Comparison of ENCODE assay signal across 20 cellular contexts in the genomic region with DNA sequence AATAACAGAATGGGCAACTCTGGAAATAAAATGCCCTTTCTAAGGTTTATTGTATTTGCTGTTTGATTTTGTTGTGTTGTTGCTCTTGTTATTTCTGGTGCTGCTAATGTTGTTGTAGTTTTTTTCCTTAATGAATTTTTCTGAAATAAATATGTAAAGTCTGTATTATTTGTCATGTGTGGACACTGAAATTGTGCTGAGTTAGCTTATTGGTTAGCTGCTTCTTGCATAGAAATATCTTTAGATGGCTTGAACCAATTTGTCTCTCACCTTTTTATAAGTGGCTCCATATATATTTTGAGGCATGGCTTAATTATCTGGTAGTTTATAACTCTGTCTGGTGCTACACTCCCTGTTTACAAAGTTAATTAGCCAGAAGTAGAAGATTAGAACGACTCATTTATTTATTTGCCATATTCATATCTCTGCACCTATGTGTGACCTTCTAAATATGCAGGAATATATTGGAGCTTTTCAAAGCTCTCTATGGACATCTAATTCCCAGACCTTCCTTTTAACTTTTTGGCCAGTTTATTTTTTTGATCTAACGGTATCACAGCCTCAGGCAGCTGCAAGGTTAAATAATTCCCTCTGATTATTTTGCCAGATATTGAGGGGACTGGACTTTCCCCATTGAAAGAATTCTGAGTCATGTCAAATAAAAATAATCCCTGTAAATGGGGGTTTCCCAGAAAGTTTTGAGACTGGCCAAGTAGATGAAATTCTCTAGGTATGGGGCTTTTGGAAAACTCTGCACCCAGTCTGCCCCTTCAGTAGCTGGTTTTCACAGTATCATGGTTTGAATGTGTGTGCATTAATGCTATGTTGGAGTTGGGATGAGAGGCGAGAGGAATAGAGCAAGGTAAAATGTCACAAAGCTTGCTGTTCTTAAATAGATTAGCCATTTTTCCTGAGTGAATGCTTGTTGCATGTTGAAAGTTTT.
"Had no signal": no experiment of that assay in that cellular context is flagged by ENCODE, and none has a peak within 500 bp of the region (broad histone marks: within the 10 kb centered on the region; RNA-seq: fewer than 3 reads in every experiment).

No MANE protein-coding gene starts in this region.

- DNase-seq: activated CD4-positive, alpha-beta T cell treated with anti-CD3 and anti-CD28 coated beads for 1 hour; activated CD4-positive, alpha-beta T cell treated with anti-CD3 and anti-CD28 coated beads, Interleukin-2, amount 50 U/mL, for 4 hours; activated naive CD4-positive, alpha-beta T cell; activated T-cell treated with anti-CD3 and anti-CD28 coated beads for 4 hours; anterior cingulate cortex; dorsolateral prefrontal cortex; endodermal cell; erythroblast; glutamatergic neuron; hypothalamus; left ventricle myocardium superior; mesenchymal stem cell; natural killer cell; stimulated activated CD4-positive, alpha-beta T cell treated with anti-CD3 and anti-CD28 coated beads, Interleukin-4, amount 100 ng/mL, for 24 hours; stimulated activated naive CD4-positive, alpha-beta T cell; substantia nigra; T-helper 9 cell; uterus had no signal

- H3K27me3 ChIP-seq: dorsolateral prefrontal cortex, tibial nerve, uterus had no signal

- H3K4me1 ChIP-seq: tibial nerve, uterus had no signal

- H3K9me3 ChIP-seq: uterus had no signal

- H3K36me3 ChIP-seq: tibial nerve, uterus had no signal

- ATAC-seq: left ventricle myocardium superior, natural killer cell had no signal

- H3K27ac ChIP-seq: dorsolateral prefrontal cortex, skin epidermis, tibial nerve, uterus had no signal

- H3K4me3 ChIP-seq: dorsolateral prefrontal cortex, skin epidermis, tibial nerve, uterus had no signal
